9 cellular contexts compared by ENCODE assay signal in genomic region chr3:141426404-141427034, GRCh38. TPM values are rescaled to one million over a fixed set of nuclear protein-coding genes. Genes with fewer than 3 reads are reported as not detected.
DNase-seq lines count a peak whose midpoint lies in the region; ATAC-seq and TF ChIP-seq lines count a peak whose summit lies in the region.
"Had no signal": no experiment of that assay in that cellular context is flagged by ENCODE, and none has a peak within 500 bp of the region (broad histone marks: within the 10 kb centered on the region; RNA-seq: fewer than 3 reads in every experiment).

No MANE protein-coding gene starts in this region.

- peak overlapping the region; percentile 71 to 100 for H3K27ac ChIP-seq in uterus

- peaks cover 21% of the 10 kb centered on the region for H3K4me1 Mint-ChIP-seq in activated CD4-positive, alpha-beta T cell treated with anti-CD3 and anti-CD28 coated beads for 36 hours
- H3K4me1 Mint-ChIP-seq in mesothelial cell of epicardium, result peaks cover 25% of the 10 kb centered on the region

- H3K4me3 ChIP-seq in endocrine pancreas (ENCODE audit: control insufficient read depth, insufficient read depth, low read length) (no peak overlapping the region), uterus (no peak overlapping the region)

- TF ChIP-seq CTCF in mesothelial cell of epicardium (IDR thresholded peaks at IDR 0.05; ENCODE audit: unreplicated experiment), result no peak
- TF ChIP-seq CTCF in uterus (IDR thresholded peaks at IDR 0.05), result no peak

- intact Hi-C loops in activated CD4-positive, alpha-beta T cell treated with anti-CD3 and anti-CD28 coated beads for 36 hours (cut with DNase I, micrococcal nuclease), result no loop called here
- intact Hi-C loops in uterus (cut with DNase I; ENCODE audit: low total_unique reads), result no loop called here

- peaks cover 11% of the 10 kb centered on the region for H3K4me1 ChIP-seq in endocrine pancreas (ENCODE audit: control insufficient read depth, insufficient read depth, low read length)
- H3K4me1 ChIP-seq in uterus, result peaks cover 25 to 41% of the 10 kb centered on the region in 2 donors

- TF ChIP-seq POLR2A in uterus (IDR thresholded peaks at IDR 0.05), result no peak

- ATAC-seq in activated CD4-positive, alpha-beta T cell treated with anti-CD3 and anti-CD28 coated beads for 36 hours, result no peak

- H3K9me3 ChIP-seq in endocrine pancreas (ENCODE audit: control insufficient read depth, low read length) (no peaks in the 10 kb centered on the region), uterus (no peaks in the 10 kb centered on the region)

- POLR2A ChIA-PET in activated CD4-positive, alpha-beta T cell treated with anti-CD3 and anti-CD28 coated beads for 36 hours (lab: Charles Lee), result no interaction called here

- H3K27me3 ChIP-seq in endocrine pancreas (ENCODE audit: control insufficient read depth, insufficient read depth, low read length), result no peaks in the 10 kb centered on the region
- no peaks in the 10 kb centered on the region for H3K27me3 ChIP-seq in uterus

- H3K9ac ChIP-seq in endocrine pancreas (ENCODE audit: control insufficient read depth, insufficient read depth, low read length), result peak overlapping the region; percentile 19

- H3K9me3 Mint-ChIP-seq in activated CD4-positive, alpha-beta T cell treated with anti-CD3 and anti-CD28 coated beads for 36 hours (ENCODE audit: low read depth), result no peaks in the 10 kb centered on the region
- no peaks in the 10 kb centered on the region for H3K9me3 Mint-ChIP-seq in mesothelial cell of epicardium

- H3K4me3 Mint-ChIP-seq in activated CD4-positive, alpha-beta T cell treated with anti-CD3 and anti-CD28 coated beads for 36 hours, result no peak overlapping the region
- peak overlapping the region; percentile 6 for H3K4me3 Mint-ChIP-seq in mesothelial cell of epicardium

- peaks cover 6% of the 10 kb centered on the region for H3K36me3 Mint-ChIP-seq in activated CD4-positive, alpha-beta T cell treated with anti-CD3 and anti-CD28 coated beads for 36 hours (ENCODE audit: low read depth)
- H3K36me3 Mint-ChIP-seq in mesothelial cell of epicardium, result peaks cover 13% of the 10 kb centered on the region

- no peaks in the 10 kb centered on the region for H3K27me3 Mint-ChIP-seq in activated CD4-positive, alpha-beta T cell treated with anti-CD3 and anti-CD28 coated beads for 36 hours
- no peaks in the 10 kb centered on the region for H3K27me3 Mint-ChIP-seq in mesothelial cell of epicardium (ENCODE audit: low read depth)

- H3K27ac Mint-ChIP-seq in activated CD4-positive, alpha-beta T cell treated with anti-CD3 and anti-CD28 coated beads for 36 hours, result peak overlapping the region; percentile 34
- peak overlapping the region; percentile 86 for H3K27ac Mint-ChIP-seq in mesothelial cell of epicardium

- CTCF ChIA-PET in activated CD4-positive, alpha-beta T cell treated with anti-CD3 and anti-CD28 coated beads for 36 hours (lab: Charles Lee), result interaction anchor here (0.8 to 7.2 kb wide), 7 partner anchors 9 to 1571 kb away, joined by 3 to 43 read pairs (median 3); no protein-coding TSS in a partner anchor

- no peak for DNase-seq in activated CD4-positive, alpha-beta T cell treated with anti-CD3 and anti-CD28 coated beads for 36 hours
- no peak for DNase-seq in activated CD4-positive, alpha-beta T cell treated with anti-CD3 and anti-CD28 coated beads, Interleukin-2, amount 50 U/mL, for 1 hour
- peak in 1 of 2 experiments; percentile 47 for DNase-seq in mesothelial cell of epicardium (ENCODE audit: low spot score in 2 of 2, unreplicated experiment in 2 of 2)
- peak; percentile 85 to 91 for DNase-seq in uterus
- DNase-seq in stimulated activated CD4-positive, alpha-beta T cell treated with anti-CD3 and anti-CD28 coated beads, Interleukin-2, amount 100 ng/mL, for 48 hours, result no peak
- no peak for DNase-seq in NK-92 treated with Interleukin-12 subunit alpha and Interleukin-12 subunit beta, amount 100 ng/mL, for 24 hours (lab: John Stamatoyannopoulos, UW)
- DNase-seq in NCI-H2227 (lab: John Stamatoyannopoulos, UW; ENCODE audit: unreplicated experiment), result no peak
- DNase-seq: activated CD4-positive, alpha-beta T cell treated with anti-CD3 and anti-CD28 coated beads for 1 hour had no signal

- no peaks in the 10 kb centered on the region for H3K36me3 ChIP-seq in endocrine pancreas (ENCODE audit: control insufficient read depth, insufficient read depth, low read length)
- no peaks in the 10 kb centered on the region for H3K36me3 ChIP-seq in uterus

RNA-seq across cellular contexts. Expression of gene ZBTB38, which starts 58.2 kb away (rescaled TPM):
- total RNA-seq in activated CD4-positive, alpha-beta T cell treated with anti-CD3 and anti-CD28 coated beads for 36 hours, result 10 to 100 TPM; 21.3 to 22.0 TPM
- 44.4 to 46.7 TPM (median 46.3 TPM) in 3 replicates for total RNA-seq in mesothelial cell of epicardium
- total RNA-seq in uterus, result 100 to 1,000 TPM; 125 to 183 (median 149) TPM

Comparison
In these comparisons a context has a peak if more than half of its experiments do, and no peak if none do; other contexts are left out.
1. DNase-seq: peak in uterus (2 of 2); none in activated CD4-positive, alpha-beta T cell treated with anti-CD3 and anti-CD28 coated beads for 36 hours (single experiment), activated CD4-positive, alpha-beta T cell treated with anti-CD3 and anti-CD28 coated beads, Interleukin-2, amount 50 U/mL, for 1 hour (single experiment), stimulated activated CD4-positive, alpha-beta T cell treated with anti-CD3 and anti-CD28 coated beads, Interleukin-2, amount 100 ng/mL, for 48 hours (0 of 2), NK-92 treated with Interleukin-12 subunit alpha and Interleukin-12 subunit beta, amount 100 ng/mL, for 24 hours (single experiment) and NCI-H2227 (single experiment).